In the genomic region with DNA sequence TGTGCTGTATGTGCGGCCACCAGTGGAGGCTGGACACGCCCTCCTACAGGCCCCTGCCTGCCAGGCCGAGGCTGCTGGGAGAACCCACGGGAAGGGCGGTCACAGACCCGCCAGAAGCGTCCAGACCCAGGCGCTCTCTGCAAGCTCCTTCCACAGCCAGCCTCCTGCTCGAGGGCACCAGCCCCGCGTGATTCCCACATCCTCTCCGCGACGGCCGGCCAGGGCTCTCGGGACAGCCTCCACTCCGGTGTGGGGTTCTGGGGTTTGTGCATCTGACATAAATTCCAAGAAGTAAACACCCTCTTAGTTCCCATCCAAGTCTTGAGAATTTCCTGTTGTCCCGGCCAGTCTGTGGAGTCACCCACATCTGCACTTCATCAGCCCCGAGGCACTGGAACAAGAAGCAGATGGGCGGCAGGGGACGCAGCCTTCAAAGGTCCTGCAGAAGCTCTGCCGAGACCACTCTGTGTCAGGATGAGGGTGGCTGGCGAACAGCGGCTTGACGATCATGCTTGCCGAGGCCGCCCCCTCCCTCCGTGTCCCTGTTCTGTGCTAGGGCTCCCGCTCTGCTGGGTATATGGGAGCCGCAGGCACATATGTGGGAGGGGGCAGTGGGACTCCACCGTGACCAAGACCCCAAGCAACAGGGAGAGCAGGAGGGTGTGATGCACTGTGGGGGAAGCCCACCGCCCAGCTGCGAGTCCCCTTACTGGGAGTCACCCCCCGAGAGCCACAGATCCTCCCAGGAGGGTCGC, we compare ENCODE assay signal across 2 cellular contexts.
A peak's percentile ranks its signal among the peaks of the same experiment; 100 is the strongest.
TF ChIP-seq lines count a peak whose summit lies in the region.

No MANE protein-coding gene starts in this region.

TF ChIP-seq in liver, 16 proteins besides CTCF, POLR2A, EP300 and RAD21:
- no peak for TF ChIP-seq FOXA1 (IDR thresholded peaks at IDR 0.05)
- TF ChIP-seq NR2F2 (IDR thresholded peaks at IDR 0.05) = peak; percentile 71
- no peak for TF ChIP-seq FOXA2 (IDR thresholded peaks at IDR 0.05)
- TF ChIP-seq YY1 (IDR thresholded peaks at IDR 0.05) = no peak
- no peak for TF ChIP-seq JUND (IDR thresholded peaks at IDR 0.05)
- no peak for TF ChIP-seq GABPA (IDR thresholded peaks at IDR 0.05 in 1 of 2, conservative IDR thresholded peaks at IDR 0.05 in 1 of 2)
- peak; percentile 51 for TF ChIP-seq SP1 (IDR thresholded peaks at IDR 0.05)
- peak; percentile 21 to 28 for TF ChIP-seq RXRA (IDR thresholded peaks at IDR 0.05)

TF ChIP-seq in HepG2, 621 proteins besides CTCF, POLR2A, EP300 and RAD21:
- TF ChIP-seq ATF7-NPFF (CRISPR knock-in tag; IDR thresholded peaks at IDR 0.05; ENCODE audit: low read depth) (no peak), EEA1 (CRISPR knock-in tag; IDR thresholded peaks at IDR 0.05; ENCODE audit: borderline replicate concordance) (no peak), ZBTB1 (CRISPR knock-in tag; IDR thresholded peaks at IDR 0.05; ENCODE audit: borderline replicate concordance) (no peak)
- TF ChIP-seq, protein P1, sequence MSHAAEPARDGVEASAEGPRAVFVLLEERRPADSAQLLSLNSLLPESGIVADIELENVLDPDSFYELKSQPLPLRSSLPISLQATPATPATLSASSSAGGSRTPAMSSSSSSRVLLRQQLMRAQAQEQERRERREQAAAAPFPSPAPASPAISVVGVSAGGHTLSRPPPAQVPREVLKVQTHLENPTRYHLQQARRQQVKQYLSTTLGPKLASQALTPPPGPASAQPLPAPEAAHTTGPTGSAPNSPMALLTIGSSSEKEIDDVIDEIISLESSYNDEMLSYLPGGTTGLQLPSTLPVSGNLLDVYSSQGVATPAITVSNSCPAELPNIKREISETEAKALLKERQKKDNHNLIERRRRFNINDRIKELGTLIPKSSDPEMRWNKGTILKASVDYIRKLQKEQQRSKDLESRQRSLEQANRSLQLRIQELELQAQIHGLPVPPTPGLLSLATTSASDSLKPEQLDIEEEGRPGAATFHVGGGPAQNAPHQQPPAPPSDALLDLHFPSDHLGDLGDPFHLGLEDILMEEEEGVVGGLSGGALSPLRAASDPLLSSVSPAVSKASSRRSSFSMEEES (CRISPR knock-in tag; IDR thresholded peaks at IDR 0.05) = no peak
